ENCODE assay signal across 21 cellular contexts in genomic region chr1:165350861-165351260, GRCh38. TPM values are rescaled to one million over a fixed set of nuclear protein-coding genes. Genes with fewer than 3 reads are reported as not detected.
"Had no signal": no experiment of that assay in that cellular context is flagged by ENCODE, and none has a peak within 500 bp of the region (broad histone marks: within the 10 kb centered on the region; RNA-seq: fewer than 3 reads in every experiment).

No MANE protein-coding gene starts in this region.

- H3K36me3 ChIP-seq: left ventricle myocardium inferior, tibial nerve, uterus had no signal

- H3K27ac Mint-ChIP-seq: activated B cell treated with CpG ODN at 0.5 μM for 24 hours; activated CD8-positive, alpha-beta T cell treated with anti-CD3 and anti-CD28 coated beads for 36 hours; activated naive CD4-positive, alpha-beta T cell treated with anti-CD3 and anti-CD28 coated beads for 36 hours; nephron progenitor cell; stimulated activated naive CD8-positive, alpha-beta T cell treated with anti-CD3 and anti-CD28 coated beads, Interleukin-15, Interleukin-2, amounts not matched to agents 100 ng/mL and 50 ng/mL, for 24 hours had no signal

- H3K27ac ChIP-seq: body of pancreas, dorsolateral prefrontal cortex, left ventricle myocardium inferior, tibial nerve, uterus had no signal

- H3K9me3 ChIP-seq: body of pancreas, left ventricle myocardium inferior, tibial nerve, uterus had no signal

- H3K4me3 ChIP-seq: body of pancreas, dorsolateral prefrontal cortex, left ventricle myocardium inferior, tibial nerve, uterus had no signal

- ATAC-seq: activated CD8-positive, alpha-beta T cell treated with anti-CD3 and anti-CD28 coated beads for 36 hours; body of pancreas had no signal

- H3K9me3 Mint-ChIP-seq: activated B cell treated with CpG ODN at 0.5 μM for 24 hours; activated CD8-positive, alpha-beta T cell treated with anti-CD3 and anti-CD28 coated beads for 36 hours; activated naive CD4-positive, alpha-beta T cell treated with anti-CD3 and anti-CD28 coated beads for 36 hours; nephron progenitor cell; stimulated activated naive CD8-positive, alpha-beta T cell treated with anti-CD3 and anti-CD28 coated beads, Interleukin-15, Interleukin-2, amounts not matched to agents 100 ng/mL and 50 ng/mL, for 24 hours had no signal

- H3K4me3 Mint-ChIP-seq: activated B cell treated with CpG ODN at 0.5 μM for 24 hours; activated CD8-positive, alpha-beta T cell treated with anti-CD3 and anti-CD28 coated beads for 36 hours; activated naive CD4-positive, alpha-beta T cell treated with anti-CD3 and anti-CD28 coated beads for 36 hours; nephron progenitor cell; stimulated activated naive CD8-positive, alpha-beta T cell treated with anti-CD3 and anti-CD28 coated beads, Interleukin-15, Interleukin-2, amounts not matched to agents 100 ng/mL and 50 ng/mL, for 24 hours had no signal

- DNase-seq: activated B cell treated with CpG ODN at 0.5 μM for 24 hours; activated CD4-positive, alpha-beta T cell treated with anti-CD3 and anti-CD28 coated beads for 48 hours; activated CD8-positive, alpha-beta T cell treated with anti-CD3 and anti-CD28 coated beads for 36 hours; activated naive CD4-positive, alpha-beta T cell treated with anti-CD3 and anti-CD28 coated beads for 36 hours; activated T-cell treated with anti-CD3 and anti-CD28 coated beads, Interleukin-2, amount 50 U/mL, for 1 hour; body of pancreas; central memory CD4-positive, alpha-beta T cell; dorsolateral prefrontal cortex; erythroblast; foreskin melanocyte; hypothalamus; kidney glomerular epithelial cell; left ventricle myocardium inferior; mammary epithelial cell; nephron progenitor cell; stimulated activated CD4-positive, alpha-beta T cell treated with anti-CD3 and anti-CD28 coated beads, Interleukin-2, amount 100 ng/mL, for 48 hours; uterus had no signal

RNA-seq across cellular contexts. Expression of gene LMX1A, which starts 5.7 kb away (rescaled TPM):
- total RNA-seq: activated B cell treated with CpG ODN at 0.5 μM for 24 hours; activated CD8-positive, alpha-beta T cell treated with anti-CD3 and anti-CD28 coated beads for 36 hours; activated naive CD4-positive, alpha-beta T cell treated with anti-CD3 and anti-CD28 coated beads for 36 hours; body of pancreas; mammary epithelial cell; myocyte; T-helper 2 cell treated with Interferon-gamma antibody and Interleukin-4, amounts not matched to agents 100 ng/mL and 5 ng/mL, for 36 hours had no signal
